2 cellular contexts compared by ENCODE assay signal in genomic region chr12:53624453-53624852, GRCh38.
TF ChIP-seq lines count a peak whose summit lies in the region.

No MANE protein-coding gene starts in this region.

TF ChIP-seq in endothelial cell of umbilical vein, 7 proteins besides CTCF, POLR2A, EP300 and RAD21 (continued from another document):
- TF ChIP-seq MYC (IDR thresholded peaks at IDR 0.05; ENCODE audit: low read depth, low read length) (no peak), GATA2 (IDR thresholded peaks at IDR 0.05; ENCODE audit: insufficient read depth, insufficient read length, low read depth, low read length) (no peak), POLR2AphosphoS5 (IDR thresholded peaks at IDR 0.05; ENCODE audit: insufficient read depth, low read depth, low read length) (no peak), MAX (IDR thresholded peaks at IDR 0.05; ENCODE audit: insufficient read depth, insufficient read length) (no peak), FOS (IDR thresholded peaks at IDR 0.05; ENCODE audit: borderline replicate concordance, insufficient read depth, low read length) (no peak)

TF ChIP-seq in GM12891, 5 proteins besides CTCF, POLR2A, EP300 and RAD21 (continued from another document):
- no peak for TF ChIP-seq POU2F2 (IDR thresholded peaks at IDR 0.05; ENCODE audit: low read depth, low read length)
- TF ChIP-seq PAX5 (IDR thresholded peaks at IDR 0.05; ENCODE audit: insufficient read depth, low read length, severe bottlenecking) = no peak
- no peak for TF ChIP-seq TAF1 (IDR thresholded peaks at IDR 0.05; ENCODE audit: low read depth, low read length)
